9 cellular contexts compared by ENCODE assay signal in the genomic region with DNA sequence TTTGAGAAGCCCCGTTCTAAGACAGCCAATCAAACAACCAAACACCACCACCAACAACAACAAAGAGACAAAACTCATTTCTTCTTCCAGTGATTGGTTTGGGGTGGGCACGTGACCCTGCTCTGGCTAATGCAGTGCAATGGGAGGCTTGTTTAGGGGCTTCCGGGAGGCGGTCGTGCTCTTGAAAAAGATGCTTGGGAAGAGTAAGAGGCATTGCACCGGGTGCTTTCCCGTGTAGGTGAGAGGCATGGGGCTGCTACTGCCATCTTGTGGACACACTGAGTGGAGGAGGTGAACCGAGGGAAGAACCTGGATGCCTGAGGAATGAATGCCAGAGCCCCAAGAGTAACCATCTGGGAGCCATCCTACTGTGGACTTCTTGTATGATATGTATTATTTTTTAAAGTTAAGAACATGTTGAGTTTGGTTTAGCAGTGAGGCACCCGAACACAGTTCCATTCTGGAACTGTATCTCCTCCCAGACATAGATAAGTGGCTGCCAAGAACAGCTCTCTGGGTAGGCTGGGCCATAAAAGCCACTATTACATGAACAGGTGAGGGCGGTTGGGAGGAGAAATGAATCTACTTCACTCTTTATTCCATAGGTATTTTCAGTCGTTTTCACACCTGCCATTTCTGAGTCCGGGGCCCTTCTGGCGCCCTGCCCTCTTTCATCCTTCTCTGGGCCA. TPM values are rescaled to one million over a fixed set of nuclear protein-coding genes. Genes with fewer than 3 reads are reported as not detected.
DNase-seq lines count a peak whose midpoint lies in the region; ATAC-seq and TF ChIP-seq lines count a peak whose summit lies in the region.
"Had no signal": no experiment of that assay in that cellular context is flagged by ENCODE, and none has a peak within 500 bp of the region (broad histone marks: within the 10 kb centered on the region; RNA-seq: fewer than 3 reads in every experiment).

No MANE protein-coding gene starts in this region.

- ATAC-seq in HG02678 (IDR thresholded peaks at IDR 0.05; ENCODE audit: unreplicated experiment): peak; percentile 53

- peak overlapping the region in 3 of 4 donors; percentile 2 to 76 (median 42) for H3K27ac ChIP-seq in esophagus squamous epithelium
- no peak overlapping the region for H3K27ac ChIP-seq in neural progenitor cell
- H3K27ac ChIP-seq: SJSA1 had no signal

- H3K4me1 ChIP-seq in esophagus squamous epithelium: peaks cover 0 to 10% (median 8%) of the 10 kb centered on the region in 3 donors
- H3K4me1 ChIP-seq in neural progenitor cell: no peaks in the 10 kb centered on the region

- H3K36me3 ChIP-seq in esophagus squamous epithelium (no peaks in the 10 kb centered on the region), neural progenitor cell (no peaks in the 10 kb centered on the region)
- H3K36me3 ChIP-seq: SJSA1 had no signal

- no peaks in the 10 kb centered on the region for H3K27me3 ChIP-seq in esophagus squamous epithelium
- H3K27me3 ChIP-seq in neural progenitor cell: no peaks in the 10 kb centered on the region
- H3K27me3 ChIP-seq: SJSA1 had no signal

- H3K9me3 ChIP-seq in esophagus squamous epithelium (no peaks in the 10 kb centered on the region), neural progenitor cell (ENCODE audit: low read depth) (no peaks in the 10 kb centered on the region)
- H3K9me3 ChIP-seq: SJSA1 had no signal

- no peaks in the 10 kb centered on the region for H3K27me3 Mint-ChIP-seq in neural progenitor cell (ENCODE audit: insufficient read depth, low read depth)

- no peaks in the 10 kb centered on the region for H3K36me3 Mint-ChIP-seq in neural progenitor cell

- H3K27ac Mint-ChIP-seq in neural progenitor cell: no peak overlapping the region

- 53 to 58% methylated on average over 8 to 12 of the region's 13 CpGs for WGBS in esophagus squamous epithelium, 2 donors

- no peaks in the 10 kb centered on the region for H3K4me1 Mint-ChIP-seq in neural progenitor cell

- DNase-seq in AG08396 (ENCODE audit: low spot score): peak; percentile 46
- peak; percentile 81 for DNase-seq in GM12864 (ENCODE audit: low read depth)
- DNase-seq in NCI-H1105 (lab: John Stamatoyannopoulos, UW): peak; percentile 35
- peak; percentile 41 to 50 for DNase-seq in activated CD4-positive, alpha-beta T cell treated with anti-CD3 and anti-CD28 coated beads for 4 hours
- DNase-seq in esophagus squamous epithelium (lab: John Stamatoyannopoulos, UW): no peak
- DNase-seq in neural progenitor cell (ENCODE audit: low spot score): peak; percentile 83
- no peak for DNase-seq in GM19240 (ENCODE audit: insufficient read length, low spot score)

- TF ChIP-seq CTCF in GM12864 (IDR thresholded peaks at IDR 0.05; ENCODE audit: low read depth, low read length, missing control alignments): peak; percentile 87
- peak; percentile 21 to 65 (median 58) for TF ChIP-seq CTCF in esophagus squamous epithelium (IDR thresholded peaks at IDR 0.05)
- peak; percentile 73 for TF ChIP-seq CTCF in neural progenitor cell (IDR thresholded peaks at IDR 0.05)

- H3K4me3 Mint-ChIP-seq in neural progenitor cell: no peak overlapping the region

- H3K9ac ChIP-seq in neural progenitor cell: no peak overlapping the region

- no peak overlapping the region for H3K4me2 ChIP-seq in neural progenitor cell

- H3F3A ChIP-seq in neural progenitor cell (ENCODE audit: low read depth): no peaks in the 10 kb centered on the region

- H3K9me3 Mint-ChIP-seq in neural progenitor cell: no peaks in the 10 kb centered on the region

- TF ChIP-seq POLR2A in esophagus squamous epithelium (IDR thresholded peaks at IDR 0.05): no peak

- peak overlapping the region; percentile 53 for H2AFZ ChIP-seq in neural progenitor cell (replicated peaks)

- intact Hi-C loops in esophagus squamous epithelium (cut with DNase I): loop anchor here (10.0 kb wide), 1 partner anchor 231 kb away; no protein-coding TSS in a partner anchor

- H3K4me3 ChIP-seq in GM12864 (ENCODE audit: low read depth, low read length) (no peak overlapping the region), esophagus squamous epithelium (no peak overlapping the region), neural progenitor cell (no peak overlapping the region)
- H3K4me3 ChIP-seq: SJSA1 had no signal

- no peaks in the 10 kb centered on the region for H4K20me1 ChIP-seq in neural progenitor cell (ENCODE audit: low read depth)

- no peaks in the 10 kb centered on the region for H3K79me2 ChIP-seq in neural progenitor cell (ENCODE audit: low read depth)

RNA-seq across cellular contexts. Expression of gene ARHGAP25, which starts 19.1 kb away (rescaled TPM):
- 1 to 10 TPM; 3.2 to 9.0 (median 5.5) TPM for total RNA-seq in esophagus squamous epithelium
- 3.0 and 5.8 TPM in 2 replicates for total RNA-seq in neural progenitor cell (ENCODE audit: low replicate concordance)
- total RNA-seq: SJSA1 had no signal

Comparison
In these comparisons a context has a peak if more than half of its experiments do, and no peak if none do; other contexts are left out.
1. DNase-seq: peak in AG08396 (single experiment), GM12864 (single experiment), NCI-H1105 (single experiment), activated CD4-positive, alpha-beta T cell treated with anti-CD3 and anti-CD28 coated beads for 4 hours (2 of 2) and neural progenitor cell (single experiment); none in esophagus squamous epithelium (single experiment) and GM19240 (single experiment).
2. Peak in every context shown above with its lines, with median percentiles within 50 percentile points of each other: CTCF ChIP-seq.